In the genomic region with DNA sequence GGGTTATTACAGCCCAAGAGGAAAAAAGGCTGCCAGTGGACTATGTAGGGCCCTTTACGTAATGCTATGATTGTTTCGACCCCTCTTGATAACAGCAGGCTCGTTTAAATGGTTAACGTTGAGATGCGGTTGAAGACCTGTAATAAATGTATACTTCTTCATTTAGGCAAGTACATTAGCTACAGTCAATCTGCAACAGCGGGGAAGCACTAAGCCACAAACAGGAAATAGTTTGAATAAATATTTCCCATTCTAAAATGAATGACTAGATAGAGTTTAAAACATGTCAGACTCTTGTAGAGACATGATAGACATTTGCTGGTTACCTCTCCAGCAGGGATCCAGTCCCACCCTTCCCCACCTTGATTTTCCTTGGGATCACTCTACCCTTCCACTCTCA, we compare ENCODE assay signal across 11 cellular contexts. TPM values are rescaled to one million over a fixed set of nuclear protein-coding genes. Genes with fewer than 3 reads are reported as not detected.
DNase-seq lines count a peak whose midpoint lies in the region; ATAC-seq and TF ChIP-seq lines count a peak whose summit lies in the region.
"Had no signal": no experiment of that assay in that cellular context is flagged by ENCODE, and none has a peak within 500 bp of the region (broad histone marks: within the 10 kb centered on the region; RNA-seq: fewer than 3 reads in every experiment).

No MANE protein-coding gene starts in this region.

- H3K9me3 ChIP-seq in Karpas-422 (ENCODE audit: low read length) (no peaks in the 10 kb centered on the region), MM.1S (replicated peaks; ENCODE audit: insufficient read depth, low read length) (no peaks in the 10 kb centered on the region)
- H3K9me3 ChIP-seq: SJSA1 had no signal

- 0 out of 2 replicates have a peak overlapping the region, but pooled peaks have one; percentile 1 for H3K9ac ChIP-seq in Karpas-422 (ENCODE audit: low read length)
- H3K9ac ChIP-seq in MM.1S (ENCODE audit: low read length), result no peak overlapping the region

- peak overlapping the region; percentile 39 for H3K27ac ChIP-seq in Karpas-422 (ENCODE audit: low read length)
- H3K27ac ChIP-seq in MM.1S (ENCODE audit: low read length), result no peak overlapping the region
- H3K27ac ChIP-seq: cardiac muscle cell, SJSA1 had no signal

- H3K36me3 Mint-ChIP-seq in memory B cell, result peaks cover 4% of the 10 kb centered on the region

- H3K4me2 ChIP-seq in Karpas-422 (ENCODE audit: low read depth, low read length, poor library complexity, severe bottlenecking) (peak overlapping the region; percentile 21), MM.1S (ENCODE audit: low read depth, low read length) (no peak overlapping the region)

- no peaks in the 10 kb centered on the region for H4K20me1 ChIP-seq in Karpas-422 (ENCODE audit: insufficient read depth, low read depth, low read length)
- H4K20me1 ChIP-seq in MM.1S (ENCODE audit: insufficient read depth, low read length), result no peaks in the 10 kb centered on the region

- H3K79me2 ChIP-seq in Karpas-422 (ENCODE audit: low read length), result no peaks in the 10 kb centered on the region
- no peaks in the 10 kb centered on the region for H3K79me2 ChIP-seq in MM.1S (ENCODE audit: low read length)

- H3K27ac Mint-ChIP-seq in memory B cell, result peak overlapping the region; percentile 52
- H3K27ac Mint-ChIP-seq: mesothelial cell of epicardium had no signal

- H3F3A ChIP-seq in MM.1S (ENCODE audit: insufficient read depth, low read length), result no peaks in the 10 kb centered on the region

- H3K9me2 ChIP-seq in Karpas-422 (replicated peaks; ENCODE audit: insufficient read depth, low read length) (no peaks in the 10 kb centered on the region), MM.1S (replicated peaks; ENCODE audit: insufficient read depth, low read length) (no peaks in the 10 kb centered on the region)

- H3K4me1 ChIP-seq in Karpas-422 (ENCODE audit: low read length), result peaks cover 54% of the 10 kb centered on the region
- H3K4me1 ChIP-seq in MM.1S (ENCODE audit: low read length), result no peaks in the 10 kb centered on the region
- H3K4me1 ChIP-seq: SJSA1 had no signal

- H3K27me3 Mint-ChIP-seq in memory B cell, result peaks cover 29% of the 10 kb centered on the region

- no peak overlapping the region for H3K4me3 ChIP-seq in Karpas-422 (ENCODE audit: low read length)
- no peak overlapping the region for H3K4me3 ChIP-seq in MM.1S (ENCODE audit: low read length)
- H3K4me3 ChIP-seq: cardiac muscle cell, SJSA1 had no signal

- H3K4me1 Mint-ChIP-seq in memory B cell, result peaks cover 37% of the 10 kb centered on the region
- H3K4me1 Mint-ChIP-seq: mesothelial cell of epicardium had no signal

- peak overlapping the region; percentile 63 for H3K4me3 Mint-ChIP-seq in memory B cell
- H3K4me3 Mint-ChIP-seq: mesothelial cell of epicardium had no signal

- no peaks in the 10 kb centered on the region for H3K36me3 ChIP-seq in Karpas-422 (ENCODE audit: insufficient read depth, low read length)
- H3K36me3 ChIP-seq in MM.1S (replicated peaks; ENCODE audit: insufficient read depth, low read length), result no peaks in the 10 kb centered on the region
- H3K36me3 ChIP-seq: cardiac muscle cell, SJSA1 had no signal

- H3K27me3 ChIP-seq in Karpas-422 (ENCODE audit: low read length) (no peaks in the 10 kb centered on the region), MM.1S (replicated peaks; ENCODE audit: insufficient read depth, low read length) (no peaks in the 10 kb centered on the region)
- H3K27me3 ChIP-seq: cardiac muscle cell, SJSA1 had no signal

- DNase-seq in Karpas-422, result peak; percentile 72
- DNase-seq in memory B cell (ENCODE audit: low spot score in 2 of 2), result peak in 1 of 2 donors; percentile 38
- no peak for DNase-seq in MM.1S
- DNase-seq in globus pallidus (ENCODE audit: low spot score), result no peak
- no peak for DNase-seq in NCI-H2196 treated with DMSO at 0.1 percent for 48 hours (lab: John Stamatoyannopoulos, UW; ENCODE audit: unreplicated experiment)
- no peak for DNase-seq in NCI-H1417 (lab: John Stamatoyannopoulos, UW)

- no peak for TF ChIP-seq CTCF in MM.1S (IDR thresholded peaks at IDR 0.05; ENCODE audit: low read length)

- peak; percentile 61 for ATAC-seq in GM18517 (IDR thresholded peaks at IDR 0.05; ENCODE audit: unreplicated experiment)
- ATAC-seq in GM21737 (IDR thresholded peaks at IDR 0.05; ENCODE audit: unreplicated experiment), result peak; percentile 46
- ATAC-seq in memory B cell (ENCODE audit: low read depth), result peak; percentile 58

- peak overlapping the region; percentile 17; the same call in 1 of the 2 replicates for H2AFZ ChIP-seq in Karpas-422 (ENCODE audit: low read length)
- no peak overlapping the region for H2AFZ ChIP-seq in MM.1S (ENCODE audit: low read length)

- peaks cover 7% of the 10 kb centered on the region for H3K9me3 Mint-ChIP-seq in memory B cell

RNA-seq across cellular contexts. Expression of a gene that starts 38.1 kb away (rescaled TPM):
- 96.4 and 203 TPM in 2 replicates for total RNA-seq in Karpas-422 (2014; rRNA removed; shearing (Covaris generic); ENCODE audit: low replicate concordance)
